10 cellular contexts compared by ENCODE assay signal in the genomic region with DNA sequence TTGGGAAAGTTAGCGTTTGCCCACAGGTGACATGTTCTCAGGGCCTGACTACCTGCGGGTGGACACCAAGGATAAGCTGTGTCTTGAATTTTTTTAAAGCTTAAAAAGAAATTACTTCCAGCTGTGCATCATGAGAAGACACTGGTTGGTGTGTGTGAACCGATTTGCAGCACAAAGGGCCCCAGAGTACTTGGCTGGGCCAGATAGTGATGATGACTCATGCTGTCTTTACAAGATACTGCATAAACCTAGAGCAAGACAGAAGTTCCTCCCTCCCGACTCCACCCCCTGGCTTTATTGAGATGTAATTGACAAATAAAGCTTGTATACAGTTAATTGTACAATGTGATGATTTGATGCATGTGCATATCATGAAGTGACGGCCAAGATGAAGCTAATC.
DNase-seq lines count a peak whose midpoint lies in the region; ATAC-seq, FAIRE-seq and TF ChIP-seq lines count a peak whose summit lies in the region.
"Had no signal": no experiment of that assay in that cellular context is flagged by ENCODE, and none has a peak within 500 bp of the region (broad histone marks: within the 10 kb centered on the region; RNA-seq: fewer than 3 reads in every experiment).

No MANE protein-coding gene starts in this region.

- FAIRE-seq in D721Med (lab: Jason Lieb, UNC), result no peak

- no peak overlapping the region for H3K9ac ChIP-seq in neural progenitor cell

- H3K79me2 ChIP-seq in ACC112 (ENCODE audit: control insufficient read depth, insufficient read depth, low read length, unreplicated experiment), result no peaks in the 10 kb centered on the region
- no peaks in the 10 kb centered on the region for H3K79me2 ChIP-seq in neural progenitor cell (ENCODE audit: low read depth)

- no peak for TF ChIP-seq CTCF in brain (conservative IDR thresholded peaks at IDR 0.05)
- no peak for TF ChIP-seq CTCF in D721Med (IDR thresholded peaks at IDR 0.05; ENCODE audit: insufficient read depth, missing control alignments)
- TF ChIP-seq CTCF in neural progenitor cell (IDR thresholded peaks at IDR 0.05), result no peak

- no peaks in the 10 kb centered on the region for H3K27me3 ChIP-seq in ACC112 (ENCODE audit: insufficient read depth, low read length)
- H3K27me3 ChIP-seq in neural progenitor cell, result no peaks in the 10 kb centered on the region

- H3K4me3 Mint-ChIP-seq in brain (no peak overlapping the region), neural progenitor cell (no peak overlapping the region)
- H3K4me3 Mint-ChIP-seq: CD4-positive, alpha-beta T cell had no signal

- H3K27ac ChIP-seq in ACC112 (ENCODE audit: low read depth, low read length) (peak overlapping the region; percentile 87), neural progenitor cell (no peak overlapping the region)

- peak overlapping the region in 3 of 5 experiments; percentile 54 to 89 (median 78) for H3K27ac Mint-ChIP-seq in brain
- H3K27ac Mint-ChIP-seq in neural progenitor cell, result no peak overlapping the region
- H3K27ac Mint-ChIP-seq: CD4-positive, alpha-beta T cell had no signal

- no peaks in the 10 kb centered on the region for H4K20me1 ChIP-seq in neural progenitor cell (ENCODE audit: low read depth)

- DNase-seq in Kasumi-1 (lab: John Stamatoyannopoulos, UW) (peak; percentile 73 to 78), islet precursor cell (peak; percentile 86), D721Med (ENCODE audit: insufficient read length, low spot score) (no peak), middle frontal gyrus (ENCODE audit: extremely low spot score, low spot score) (no peak), neural progenitor cell (ENCODE audit: low spot score) (no peak)
- DNase-seq: CD4-positive, alpha-beta T cell; NCI-H187 had no signal

- H3K9me3 Mint-ChIP-seq in brain (peaks cover 2 to 9% (median 4%) of the 10 kb centered on the region in 5 experiments), neural progenitor cell (peaks cover 13% of the 10 kb centered on the region)
- H3K9me3 Mint-ChIP-seq: CD4-positive, alpha-beta T cell had no signal

- H3K4me1 ChIP-seq in ACC112 (ENCODE audit: control insufficient read depth, insufficient read depth, low read length, unreplicated experiment) (peaks cover 43% of the 10 kb centered on the region), neural progenitor cell (peaks cover 30% of the 10 kb centered on the region)

- H3K36me3 ChIP-seq in ACC112 (ENCODE audit: insufficient read depth, low read length) (no peaks in the 10 kb centered on the region), neural progenitor cell (no peaks in the 10 kb centered on the region)

- ATAC-seq in GM21515 (IDR thresholded peaks at IDR 0.05; ENCODE audit: unreplicated experiment), result no peak

- peaks cover 27% of the 10 kb centered on the region for H3F3A ChIP-seq in neural progenitor cell (ENCODE audit: low read depth)

- no peak overlapping the region for H2AFZ ChIP-seq in ACC112 (ENCODE audit: low read length, unreplicated experiment)
- H2AFZ ChIP-seq in neural progenitor cell (replicated peaks), result no peak overlapping the region

- H3K4me3 ChIP-seq in ACC112 (ENCODE audit: low read depth, low read length) (peak overlapping the region; percentile 13; the same call in 1 of the 2 replicates), neural progenitor cell (no peak overlapping the region)

- H3K9me3 ChIP-seq in neural progenitor cell (ENCODE audit: low read depth), result no peaks in the 10 kb centered on the region

- H3K4me1 Mint-ChIP-seq in brain (peaks cover 62% of the 10 kb centered on the region), neural progenitor cell (peaks cover 43% of the 10 kb centered on the region)

- H3K27me3 Mint-ChIP-seq in brain (peaks cover 8% of the 10 kb centered on the region), neural progenitor cell (ENCODE audit: insufficient read depth, low read depth) (peaks cover 6% of the 10 kb centered on the region)

- H3K4me2 ChIP-seq in neural progenitor cell, result no peak overlapping the region

- H3K36me3 Mint-ChIP-seq in brain (no peaks in the 10 kb centered on the region), neural progenitor cell (peaks cover 2% of the 10 kb centered on the region)

Comparison
In these comparisons a context has a peak if more than half of its experiments do, and no peak if none do; other contexts are left out.
1. DNase-seq: peak in Kasumi-1 (2 of 2) and islet precursor cell (single experiment); none in D721Med (single experiment), middle frontal gyrus (single experiment) and neural progenitor cell (single experiment).